Comparison of ENCODE assay signal across 1 cellular context in the genomic region with DNA sequence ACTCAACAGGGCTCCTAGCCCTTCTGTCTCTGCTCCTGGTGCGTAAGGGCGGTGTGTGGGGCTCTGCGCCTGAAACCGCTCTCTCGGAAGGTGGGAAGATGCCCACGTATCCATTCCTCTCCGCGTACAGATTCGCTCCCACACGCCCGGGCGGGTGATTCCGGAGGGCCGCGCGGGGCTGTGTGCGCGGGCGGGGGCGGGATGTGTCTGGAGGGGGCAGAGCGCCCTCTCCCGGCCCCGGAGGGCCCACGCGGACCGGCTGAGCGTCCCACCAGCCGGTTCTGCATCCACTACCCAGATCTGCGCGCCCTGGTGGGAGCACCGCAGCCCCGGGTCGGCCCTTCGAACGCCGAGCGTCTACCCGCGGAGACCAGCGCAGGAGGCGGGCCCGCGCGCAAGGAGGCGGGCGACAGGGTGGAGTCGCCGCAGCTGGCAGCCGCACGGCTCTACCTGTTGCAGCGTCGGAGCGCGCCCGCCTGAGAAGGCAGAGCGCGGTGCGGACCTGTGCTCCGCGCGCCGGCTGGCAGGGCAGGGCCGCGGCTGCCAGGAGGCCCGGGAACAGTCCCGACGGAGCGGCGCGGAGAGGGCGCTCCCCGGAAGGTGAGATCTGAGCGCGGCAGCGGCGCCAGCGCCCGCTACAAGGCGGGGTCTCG.
TF ChIP-seq lines count a peak whose summit lies in the region.

No MANE protein-coding gene starts in this region.

TF ChIP-seq in K562, 482 proteins besides CTCF, POLR2A, EP300 and RAD21 (continued from another document):
- TF ChIP-seq, protein P1, sequence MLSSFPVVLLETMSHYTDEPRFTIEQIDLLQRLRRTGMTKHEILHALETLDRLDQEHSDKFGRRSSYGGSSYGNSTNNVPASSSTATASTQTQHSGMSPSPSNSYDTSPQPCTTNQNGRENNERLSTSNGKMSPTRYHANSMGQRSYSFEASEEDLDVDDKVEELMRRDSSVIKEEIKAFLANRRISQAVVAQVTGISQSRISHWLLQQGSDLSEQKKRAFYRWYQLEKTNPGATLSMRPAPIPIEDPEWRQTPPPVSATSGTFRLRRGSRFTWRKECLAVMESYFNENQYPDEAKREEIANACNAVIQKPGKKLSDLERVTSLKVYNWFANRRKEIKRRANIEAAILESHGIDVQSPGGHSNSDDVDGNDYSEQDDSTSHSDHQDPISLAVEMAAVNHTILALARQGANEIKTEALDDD (IDR thresholded peaks at IDR 0.05), result no peak
- TF ChIP-seq CXXC5 (CRISPR knock-in tag; IDR thresholded peaks at IDR 0.05) (peak; percentile 24; the same call in 1 of the 2 replicates), GATA2 (CRISPR knock-in tag; IDR thresholded peaks at IDR 0.05) (no peak), NFE2L1 (tag; IDR thresholded peaks at IDR 0.05; ENCODE audit: borderline replicate concordance, low read depth) (no peak), TSC22D4 (tag; IDR thresholded peaks at IDR 0.05) (no peak), MCM2 (IDR thresholded peaks at IDR 0.05; ENCODE audit: low read depth) (no peak), SMC3 (conservative IDR thresholded peaks at IDR 0.05; ENCODE audit: insufficient read depth, low read depth, low read length) (peak; percentile 27; the same call in 1 of the 2 replicates), PHTF2 (CRISPR knock-in tag; IDR thresholded peaks at IDR 0.05) (no peak), ZNF696 (CRISPR knock-in tag; conservative IDR thresholded peaks at IDR 0.05) (no peak), NRF1 (conservative IDR thresholded peaks at IDR 0.05 in 1 of 2, IDR thresholded peaks at IDR 0.05 in 1 of 2) (peak; percentile 47 to 55; a peak in 3 of 4 replicates), ZKSCAN3 (CRISPR knock-in tag; IDR thresholded peaks at IDR 0.05) (no peak), MAZ (CRISPR knock-in tag; conservative IDR thresholded peaks at IDR 0.05 in 1 of 2, IDR thresholded peaks at IDR 0.05 in 1 of 2) (peak; percentile 48 to 73; a peak in 2 of 4 replicates), EGR1 (conservative IDR thresholded peaks at IDR 0.05) (peak; percentile 91), FIP1L1 (IDR thresholded peaks at IDR 0.05; ENCODE audit: low read depth, low read length, poor library complexity, severe bottlenecking) (no peak)
- TF ChIP-seq, protein P2, sequence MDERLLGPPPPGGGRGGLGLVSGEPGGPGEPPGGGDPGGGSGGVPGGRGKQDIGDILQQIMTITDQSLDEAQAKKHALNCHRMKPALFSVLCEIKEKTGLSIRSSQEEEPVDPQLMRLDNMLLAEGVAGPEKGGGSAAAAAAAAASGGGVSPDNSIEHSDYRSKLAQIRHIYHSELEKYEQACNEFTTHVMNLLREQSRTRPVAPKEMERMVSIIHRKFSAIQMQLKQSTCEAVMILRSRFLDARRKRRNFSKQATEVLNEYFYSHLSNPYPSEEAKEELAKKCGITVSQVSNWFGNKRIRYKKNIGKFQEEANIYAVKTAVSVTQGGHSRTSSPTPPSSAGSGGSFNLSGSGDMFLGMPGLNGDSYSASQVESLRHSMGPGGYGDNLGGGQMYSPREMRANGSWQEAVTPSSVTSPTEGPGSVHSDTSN (CRISPR knock-in tag; IDR thresholded peaks at IDR 0.05; ENCODE audit: low read depth), result no peak
- TF ChIP-seq, protein P2 (tag; conservative IDR thresholded peaks at IDR 0.05; ENCODE audit: low read depth), result no peak
- TF ChIP-seq, protein P3, sequence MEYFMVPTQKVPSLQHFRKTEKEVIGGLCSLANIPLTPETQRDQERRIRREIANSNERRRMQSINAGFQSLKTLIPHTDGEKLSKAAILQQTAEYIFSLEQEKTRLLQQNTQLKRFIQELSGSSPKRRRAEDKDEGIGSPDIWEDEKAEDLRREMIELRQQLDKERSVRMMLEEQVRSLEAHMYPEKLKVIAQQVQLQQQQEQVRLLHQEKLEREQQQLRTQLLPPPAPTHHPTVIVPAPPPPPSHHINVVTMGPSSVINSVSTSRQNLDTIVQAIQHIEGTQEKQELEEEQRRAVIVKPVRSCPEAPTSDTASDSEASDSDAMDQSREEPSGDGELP (CRISPR knock-in tag; IDR thresholded peaks at IDR 0.05; ENCODE audit: borderline replicate concordance), result peak; percentile 25; the same call in 1 of the 2 replicates
